ENCODE assay signal across 1 cellular context in genomic region chr22:38489561-38490133, GRCh38.
A peak's percentile ranks its signal among the peaks of the same experiment; 100 is the strongest.
TF ChIP-seq lines count a peak whose summit lies in the region.

No MANE protein-coding gene starts in this region.

TF ChIP-seq in HepG2, 621 proteins besides CTCF, POLR2A, EP300 and RAD21:
- TF ChIP-seq POLR2G (IDR thresholded peaks at IDR 0.05; ENCODE audit: low read depth, low read length) (peak; percentile 12; the same call in 1 of the 2 replicates), ZFP82 (CRISPR knock-in tag; IDR thresholded peaks at IDR 0.05; ENCODE audit: borderline replicate concordance) (no peak)
